ENCODE assay signal across 19 cellular contexts in the genomic region with DNA sequence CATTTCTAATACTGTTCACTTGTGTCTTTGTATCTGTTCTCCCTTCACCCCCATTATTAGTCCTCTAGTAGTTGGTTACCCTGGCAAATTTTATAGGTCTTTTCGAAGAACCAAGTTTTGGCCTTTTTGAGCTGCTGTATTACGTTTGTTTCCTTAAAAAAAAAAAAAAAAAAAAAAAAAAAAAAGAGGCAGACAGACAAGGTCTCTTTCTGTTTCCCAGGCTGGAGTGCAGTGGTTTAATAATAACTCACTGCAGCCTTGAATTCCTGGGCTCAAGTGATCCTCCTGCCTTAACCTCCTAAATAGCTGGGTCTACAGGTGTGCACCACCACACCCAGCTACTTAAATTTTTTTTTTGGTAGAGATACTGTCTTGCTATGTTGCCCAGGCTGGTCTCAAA. TPM values are rescaled to one million over a fixed set of nuclear protein-coding genes. Genes with fewer than 3 reads are reported as not detected.
DNase-seq lines count a peak whose midpoint lies in the region; ATAC-seq and TF ChIP-seq lines count a peak whose summit lies in the region.
"Had no signal": no experiment of that assay in that cellular context is flagged by ENCODE, and none has a peak within 500 bp of the region (broad histone marks: within the 10 kb centered on the region; RNA-seq: fewer than 3 reads in every experiment).

No MANE protein-coding gene starts in this region.

- peaks cover 16% of the 10 kb centered on the region for H3K27me3 Mint-ChIP-seq in activated CD8-positive, alpha-beta T cell treated with anti-CD3 and anti-CD28 coated beads for 36 hours
- peaks cover 23% of the 10 kb centered on the region for H3K27me3 Mint-ChIP-seq in activated CD8-positive, alpha-beta T cell treated with anti-CD3 and anti-CD28 coated beads, Interleukin-2, amount 10 ng/mL, durations not matched to agents 7 days and 5 days (ENCODE audit: low read depth)
- H3K27me3 Mint-ChIP-seq in activated naive CD8-positive, alpha-beta T cell, result peaks cover 14% of the 10 kb centered on the region
- peaks cover 28% of the 10 kb centered on the region for H3K27me3 Mint-ChIP-seq in activated naive CD8-positive, alpha-beta T cell treated with anti-CD3 and anti-CD28 coated beads, Interleukin-2, amount 50 U/mL, for 24 hours
- peaks cover 3% of the 10 kb centered on the region for H3K27me3 Mint-ChIP-seq in activated T-helper 1 cell treated with anti-CD3 and anti-CD28 coated beads, Interleukin-12 subunit alpha, Interleukin-12 subunit beta, Interleukin-2, Interleukin-4 antibody, amounts not matched to agents 30 ng/mL and 10 ng/mL and 1 ng/mL, durations not matched to agents 14 hours and 24 hours and 36 hours (ENCODE audit: insufficient read depth)

- no peaks in the 10 kb centered on the region for H3K36me3 Mint-ChIP-seq in activated CD8-positive, alpha-beta T cell treated with anti-CD3 and anti-CD28 coated beads for 36 hours (ENCODE audit: low read depth)
- peaks cover 8% of the 10 kb centered on the region for H3K36me3 Mint-ChIP-seq in activated CD8-positive, alpha-beta T cell treated with anti-CD3 and anti-CD28 coated beads, Interleukin-2, amount 10 ng/mL, durations not matched to agents 7 days and 5 days (ENCODE audit: low read depth)
- H3K36me3 Mint-ChIP-seq in activated naive CD8-positive, alpha-beta T cell, result peaks cover 4% of the 10 kb centered on the region
- H3K36me3 Mint-ChIP-seq in activated naive CD8-positive, alpha-beta T cell treated with anti-CD3 and anti-CD28 coated beads, Interleukin-2, amount 50 U/mL, for 24 hours (ENCODE audit: low read depth), result no peaks in the 10 kb centered on the region
- H3K36me3 Mint-ChIP-seq in activated T-helper 1 cell treated with anti-CD3 and anti-CD28 coated beads, Interleukin-12 subunit alpha, Interleukin-12 subunit beta, Interleukin-2, Interleukin-4 antibody, amounts not matched to agents 30 ng/mL and 10 ng/mL and 1 ng/mL, durations not matched to agents 14 hours and 24 hours and 36 hours (ENCODE audit: low read depth), result peaks cover 5% of the 10 kb centered on the region
- H3K36me3 Mint-ChIP-seq: CD4-positive, CD25-positive, alpha-beta regulatory T cell; IgD-negative memory B cell had no signal

- H3K4me3 Mint-ChIP-seq in activated CD8-positive, alpha-beta T cell treated with anti-CD3 and anti-CD28 coated beads for 36 hours, result no peak overlapping the region
- H3K4me3 Mint-ChIP-seq in activated CD8-positive, alpha-beta T cell treated with anti-CD3 and anti-CD28 coated beads, Interleukin-2, amount 10 ng/mL, durations not matched to agents 7 days and 5 days, result no peak overlapping the region
- H3K4me3 Mint-ChIP-seq in activated naive CD8-positive, alpha-beta T cell, result peak overlapping the region; percentile 50
- H3K4me3 Mint-ChIP-seq in activated naive CD8-positive, alpha-beta T cell treated with anti-CD3 and anti-CD28 coated beads, Interleukin-2, amount 50 U/mL, for 24 hours, result no peak overlapping the region
- H3K4me3 Mint-ChIP-seq in activated T-helper 1 cell treated with anti-CD3 and anti-CD28 coated beads, Interleukin-12 subunit alpha, Interleukin-12 subunit beta, Interleukin-2, Interleukin-4 antibody, amounts not matched to agents 30 ng/mL and 10 ng/mL and 1 ng/mL, durations not matched to agents 14 hours and 24 hours and 36 hours, result peak overlapping the region; percentile 9
- H3K4me3 Mint-ChIP-seq: CD4-positive, CD25-positive, alpha-beta regulatory T cell; IgD-negative memory B cell had no signal

- no peak for ATAC-seq in activated CD8-positive, alpha-beta T cell treated with anti-CD3 and anti-CD28 coated beads for 36 hours
- ATAC-seq in activated CD8-positive, alpha-beta T cell treated with anti-CD3 and anti-CD28 coated beads, Interleukin-2, amount 10 ng/mL, durations not matched to agents 7 days and 5 days, result no peak
- ATAC-seq in activated naive CD8-positive, alpha-beta T cell treated with anti-CD3 and anti-CD28 coated beads, Interleukin-2, amount 50 U/mL, for 24 hours, result no peak
- ATAC-seq in HG03039 (IDR thresholded peaks at IDR 0.05; ENCODE audit: unreplicated experiment), result no peak
- ATAC-seq: HCT116 had no signal

- intact Hi-C loops in activated CD8-positive, alpha-beta T cell treated with anti-CD3 and anti-CD28 coated beads for 36 hours (cut with micrococcal nuclease), result no loop called here
- intact Hi-C loops in activated T-helper 1 cell treated with anti-CD3 and anti-CD28 coated beads, Interleukin-12 subunit alpha, Interleukin-12 subunit beta, Interleukin-2, Interleukin-4 antibody, amounts not matched to agents 30 ng/mL and 10 ng/mL and 1 ng/mL, durations not matched to agents 14 hours and 24 hours and 36 hours (cut with micrococcal nuclease), result loop anchor here (2.0 kb wide), 1 partner anchor 110 kb away; no protein-coding TSS in a partner anchor

- H3K27ac Mint-ChIP-seq in activated CD8-positive, alpha-beta T cell treated with anti-CD3 and anti-CD28 coated beads for 36 hours, result peak overlapping the region; percentile 75
- no peak overlapping the region for H3K27ac Mint-ChIP-seq in activated CD8-positive, alpha-beta T cell treated with anti-CD3 and anti-CD28 coated beads, Interleukin-2, amount 10 ng/mL, durations not matched to agents 7 days and 5 days
- H3K27ac Mint-ChIP-seq in activated naive CD8-positive, alpha-beta T cell, result peak overlapping the region; percentile 76
- H3K27ac Mint-ChIP-seq in activated naive CD8-positive, alpha-beta T cell treated with anti-CD3 and anti-CD28 coated beads, Interleukin-2, amount 50 U/mL, for 24 hours, result no peak overlapping the region
- peak overlapping the region; percentile 52 for H3K27ac Mint-ChIP-seq in activated T-helper 1 cell treated with anti-CD3 and anti-CD28 coated beads, Interleukin-12 subunit alpha, Interleukin-12 subunit beta, Interleukin-2, Interleukin-4 antibody, amounts not matched to agents 30 ng/mL and 10 ng/mL and 1 ng/mL, durations not matched to agents 14 hours and 24 hours and 36 hours
- H3K27ac Mint-ChIP-seq: CD4-positive, CD25-positive, alpha-beta regulatory T cell; IgD-negative memory B cell had no signal

- no peak for DNase-seq in activated CD8-positive, alpha-beta T cell treated with anti-CD3 and anti-CD28 coated beads for 36 hours
- DNase-seq in activated CD8-positive, alpha-beta T cell treated with anti-CD3 and anti-CD28 coated beads, Interleukin-2, amount 10 ng/mL, durations not matched to agents 7 days and 5 days, result no peak
- DNase-seq in activated naive CD8-positive, alpha-beta T cell treated with anti-CD3 and anti-CD28 coated beads, Interleukin-2, amount 50 U/mL, for 24 hours, result no peak
- DNase-seq in activated T-helper 1 cell treated with anti-CD3 and anti-CD28 coated beads, Interleukin-12 subunit alpha, Interleukin-12 subunit beta, Interleukin-2, Interleukin-4 antibody, amounts not matched to agents 30 ng/mL and 10 ng/mL and 1 ng/mL, durations not matched to agents 14 hours and 24 hours and 36 hours (ENCODE audit: low spot score), result no peak
- no peak for DNase-seq in NCI-H1694 treated with DMSO at 0.1 percent for 48 hours (lab: John Stamatoyannopoulos, UW)
- DNase-seq: DMS79, NCI-H1105, NCI-H146, NCI-H2029 treated with DMSO at 0.1 percent for 48 hours, NCI-H226, NCI-H510A treated with DMSO at 0.1 percent for 48 hours, NCI-H748 treated with DMSO at 0.1 percent for 48 hours, Peyer's patch had no signal

- no peaks in the 10 kb centered on the region for H3K9me3 Mint-ChIP-seq in activated CD8-positive, alpha-beta T cell treated with anti-CD3 and anti-CD28 coated beads for 36 hours
- no peaks in the 10 kb centered on the region for H3K9me3 Mint-ChIP-seq in activated CD8-positive, alpha-beta T cell treated with anti-CD3 and anti-CD28 coated beads, Interleukin-2, amount 10 ng/mL, durations not matched to agents 7 days and 5 days (ENCODE audit: insufficient read depth)
- no peaks in the 10 kb centered on the region for H3K9me3 Mint-ChIP-seq in activated naive CD8-positive, alpha-beta T cell (ENCODE audit: low read depth)
- no peaks in the 10 kb centered on the region for H3K9me3 Mint-ChIP-seq in activated naive CD8-positive, alpha-beta T cell treated with anti-CD3 and anti-CD28 coated beads, Interleukin-2, amount 50 U/mL, for 24 hours
- H3K9me3 Mint-ChIP-seq in activated T-helper 1 cell treated with anti-CD3 and anti-CD28 coated beads, Interleukin-12 subunit alpha, Interleukin-12 subunit beta, Interleukin-2, Interleukin-4 antibody, amounts not matched to agents 30 ng/mL and 10 ng/mL and 1 ng/mL, durations not matched to agents 14 hours and 24 hours and 36 hours, result peaks cover 4% of the 10 kb centered on the region
- H3K9me3 Mint-ChIP-seq: IgD-negative memory B cell had no signal

- H3K4me1 Mint-ChIP-seq in activated CD8-positive, alpha-beta T cell treated with anti-CD3 and anti-CD28 coated beads for 36 hours (ENCODE audit: low read depth), result peaks cover 14% of the 10 kb centered on the region
- peaks cover 22% of the 10 kb centered on the region for H3K4me1 Mint-ChIP-seq in activated CD8-positive, alpha-beta T cell treated with anti-CD3 and anti-CD28 coated beads, Interleukin-2, amount 10 ng/mL, durations not matched to agents 7 days and 5 days (ENCODE audit: low read depth)
- peaks cover 11% of the 10 kb centered on the region for H3K4me1 Mint-ChIP-seq in activated naive CD8-positive, alpha-beta T cell (ENCODE audit: low read depth)
- H3K4me1 Mint-ChIP-seq in activated naive CD8-positive, alpha-beta T cell treated with anti-CD3 and anti-CD28 coated beads, Interleukin-2, amount 50 U/mL, for 24 hours, result peaks cover 11% of the 10 kb centered on the region
- H3K4me1 Mint-ChIP-seq in activated T-helper 1 cell treated with anti-CD3 and anti-CD28 coated beads, Interleukin-12 subunit alpha, Interleukin-12 subunit beta, Interleukin-2, Interleukin-4 antibody, amounts not matched to agents 30 ng/mL and 10 ng/mL and 1 ng/mL, durations not matched to agents 14 hours and 24 hours and 36 hours (ENCODE audit: low read depth), result peaks cover 30% of the 10 kb centered on the region
- H3K4me1 Mint-ChIP-seq: IgD-negative memory B cell had no signal

- TF ChIP-seq CTCF in activated CD8-positive, alpha-beta T cell treated with anti-CD3 and anti-CD28 coated beads for 36 hours (IDR thresholded peaks at IDR 0.05), result no peak

- POLR2A ChIA-PET in activated CD8-positive, alpha-beta T cell treated with anti-CD3 and anti-CD28 coated beads for 36 hours (lab: Charles Lee), result no interaction called here
- POLR2A ChIA-PET in activated CD8-positive, alpha-beta T cell treated with anti-CD3 and anti-CD28 coated beads, Interleukin-2, amount 10 ng/mL, durations not matched to agents 7 days and 5 days (lab: Charles Lee), result no interaction called here

- CTCF ChIA-PET in activated CD8-positive, alpha-beta T cell treated with anti-CD3 and anti-CD28 coated beads for 36 hours (lab: Charles Lee), result interaction anchor here (1.0 kb wide), 1 partner anchor 177 kb away, joined by 3 read pairs; no protein-coding TSS in a partner anchor
- CTCF ChIA-PET in activated CD8-positive, alpha-beta T cell treated with anti-CD3 and anti-CD28 coated beads, Interleukin-2, amount 10 ng/mL, durations not matched to agents 7 days and 5 days (lab: Charles Lee), result no interaction called here

RNA-seq across cellular contexts. Expression of a gene that starts 20.9 kb away (rescaled TPM):
- total RNA-seq in activated CD8-positive, alpha-beta T cell treated with anti-CD3 and anti-CD28 coated beads for 36 hours, result not detected
- total RNA-seq in activated CD8-positive, alpha-beta T cell treated with anti-CD3 and anti-CD28 coated beads, Interleukin-2, amount 10 ng/mL, durations not matched to agents 7 days and 5 days, result under 1 TPM; 0.23 to 0.61 TPM
- 0.12 TPM in 1 of 2 replicates, not detected in the other for total RNA-seq in activated T-helper 1 cell treated with anti-CD3 and anti-CD28 coated beads, Interleukin-12 subunit alpha, Interleukin-12 subunit beta, Interleukin-2, Interleukin-4 antibody, amounts not matched to agents 30 ng/mL and 10 ng/mL and 1 ng/mL, durations not matched to agents 14 hours and 24 hours and 36 hours
- total RNA-seq: A673; CD4-positive, CD25-positive, alpha-beta regulatory T cell; Peyer's patch had no signal

RNA-seq across cellular contexts. Expression of a gene that starts 46.6 kb away (rescaled TPM):
- total RNA-seq in activated CD8-positive, alpha-beta T cell treated with anti-CD3 and anti-CD28 coated beads for 36 hours, result 10 to 100 TPM; 11.4 to 12.0 TPM
- total RNA-seq in activated CD8-positive, alpha-beta T cell treated with anti-CD3 and anti-CD28 coated beads, Interleukin-2, amount 10 ng/mL, durations not matched to agents 7 days and 5 days, result 10 to 100 TPM; 22.6 to 25.6 TPM
- total RNA-seq in activated T-helper 1 cell treated with anti-CD3 and anti-CD28 coated beads, Interleukin-12 subunit alpha, Interleukin-12 subunit beta, Interleukin-2, Interleukin-4 antibody, amounts not matched to agents 30 ng/mL and 10 ng/mL and 1 ng/mL, durations not matched to agents 14 hours and 24 hours and 36 hours, result 22.9 and 25.7 TPM in 2 replicates

Comparison
In these comparisons a context has a peak if more than half of its experiments do, and no peak if none do; other contexts are left out.
1. H3K27ac Mint-ChIP-seq: peak in activated CD8-positive, alpha-beta T cell treated with anti-CD3 and anti-CD28 coated beads for 36 hours (single experiment), activated naive CD8-positive, alpha-beta T cell (single experiment) and activated T-helper 1 cell treated with anti-CD3 and anti-CD28 coated beads, Interleukin-12 subunit alpha, Interleukin-12 subunit beta, Interleukin-2, Interleukin-4 antibody, amounts not matched to agents 30 ng/mL and 10 ng/mL and 1 ng/mL, durations not matched to agents 14 hours and 24 hours and 36 hours (single experiment); none in activated CD8-positive, alpha-beta T cell treated with anti-CD3 and anti-CD28 coated beads, Interleukin-2, amount 10 ng/mL, durations not matched to agents 7 days and 5 days (single experiment) and activated naive CD8-positive, alpha-beta T cell treated with anti-CD3 and anti-CD28 coated beads, Interleukin-2, amount 50 U/mL, for 24 hours (single experiment).
2. H3K4me3 Mint-ChIP-seq: peak in activated naive CD8-positive, alpha-beta T cell (single experiment) and activated T-helper 1 cell treated with anti-CD3 and anti-CD28 coated beads, Interleukin-12 subunit alpha, Interleukin-12 subunit beta, Interleukin-2, Interleukin-4 antibody, amounts not matched to agents 30 ng/mL and 10 ng/mL and 1 ng/mL, durations not matched to agents 14 hours and 24 hours and 36 hours (single experiment); none in activated CD8-positive, alpha-beta T cell treated with anti-CD3 and anti-CD28 coated beads for 36 hours (single experiment), activated CD8-positive, alpha-beta T cell treated with anti-CD3 and anti-CD28 coated beads, Interleukin-2, amount 10 ng/mL, durations not matched to agents 7 days and 5 days (single experiment) and activated naive CD8-positive, alpha-beta T cell treated with anti-CD3 and anti-CD28 coated beads, Interleukin-2, amount 50 U/mL, for 24 hours (single experiment).